ENCODE assay signal across 8 cellular contexts in genomic region chr1:101025680-101026393, GRCh38.
A peak's percentile ranks its signal among the peaks of the same experiment; 100 is the strongest.
DNase-seq lines count a peak whose midpoint lies in the region; ATAC-seq, FAIRE-seq and TF ChIP-seq lines count a peak whose summit lies in the region.

Gene DPH5, minus strand, starts transcription at chr1:101025784. Its CDS starts 341 bp downstream, at chr1:101025443.

- DNase-seq in AG04449 (ENCODE audit: low read depth, low spot score) (peak; percentile 59), NCI-H345 treated with DMSO at 0.1 percent for 48 hours (lab: John Stamatoyannopoulos, UW; ENCODE audit: unreplicated experiment) (peak; percentile 79)
- DNase-seq in activated CD4-positive, CD25-positive, alpha-beta regulatory T cell treated with anti-CD3 and anti-CD28 coated beads, Interleukin-2, amount 50 U/mL, for 16 hours (ENCODE audit: low read depth, low spot score): peak; percentile 75
- peak; percentile 72 to 78 for DNase-seq in central memory CD8-positive, alpha-beta T cell (ENCODE audit: low spot score in 2 of 2)
- DNase-seq in stimulated activated CD4-positive, alpha-beta T cell treated with anti-CD3 and anti-CD28 coated beads, Interleukin-12 subunit alpha, Interleukin-12 subunit beta, amount 100 ng/mL, for 4 hours: peak; percentile 88

- CTCF ChIA-PET in AG04449 (lab: Yijun Ruan, JAX): interaction anchor here (1.5 to 3.0 kb wide), 2 partner anchors 213 to 262 kb away, joined by 8 to 18 read pairs; no protein-coding TSS in a partner anchor

- peak within 1 kb of the TSS; percentile 79 for H3K4me3 ChIP-seq in AG04449 (ENCODE audit: low read depth, low read length)

- H3K4me3 Mint-ChIP-seq in central memory CD8-positive, alpha-beta T cell: peak within 1 kb of the TSS; percentile 87

- no peaks in the 10 kb centered on the region for H3K27me3 Mint-ChIP-seq in central memory CD8-positive, alpha-beta T cell

- no peaks in the 10 kb centered on the region for H3K9me3 Mint-ChIP-seq in central memory CD8-positive, alpha-beta T cell

- peak within 1 kb of the TSS; percentile 91 for H3K27ac Mint-ChIP-seq in central memory CD8-positive, alpha-beta T cell (ENCODE audit: low read depth)

- POLR2A ChIA-PET in AG04449 (lab: Yijun Ruan, JAX): no interaction called here

- peak; percentile 64 for ATAC-seq in GM18870 (IDR thresholded peaks at IDR 0.05; ENCODE audit: unreplicated experiment)
- ATAC-seq in HG03135 (IDR thresholded peaks at IDR 0.05; ENCODE audit: unreplicated experiment): peak; percentile 79
- ATAC-seq in central memory CD8-positive, alpha-beta T cell (replicated peaks; ENCODE audit: extremely low read depth, poor library complexity, severe bottlenecking): peak; percentile 89

- peaks cover 56% of the 10 kb centered on the region for H3K4me1 Mint-ChIP-seq in central memory CD8-positive, alpha-beta T cell

- TF ChIP-seq CTCF in AG04449 (IDR thresholded peaks at IDR 0.05; ENCODE audit: insufficient read depth, low read length, missing control alignments): no peak

- peaks cover 19% of the 10 kb centered on the region for H3K36me3 Mint-ChIP-seq in central memory CD8-positive, alpha-beta T cell (ENCODE audit: insufficient read depth)

- FAIRE-seq in islet of Langerhans (lab: Jason Lieb, UNC): peak; percentile 21

Comparison
In these comparisons a context has a peak if more than half of its experiments do, and no peak if none do; other contexts are left out.
1. Peak in every context shown above with its lines: DNase-seq, ATAC-seq and H3K4me3 ChIP-seq.